ENCODE assay signal across 13 cellular contexts in the genomic region with DNA sequence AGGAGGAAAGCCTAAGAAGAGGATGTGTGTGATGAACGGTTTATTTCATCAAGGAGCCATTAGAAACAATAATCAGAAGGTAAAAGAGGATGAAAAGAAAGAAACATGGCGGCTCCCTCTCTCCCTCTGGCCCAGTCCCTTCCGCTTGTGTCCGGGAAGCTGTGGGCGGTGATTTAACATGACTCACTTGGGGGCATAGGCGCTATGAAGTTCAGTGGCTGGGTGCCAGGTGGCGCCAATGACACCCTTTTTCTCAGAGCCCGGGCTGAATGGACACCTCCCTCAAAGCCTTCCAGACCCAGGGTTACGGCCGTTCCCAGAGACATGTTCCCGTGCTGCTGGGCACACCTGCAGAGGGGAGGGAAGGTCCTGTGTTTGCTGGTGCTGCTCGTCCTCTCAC.
DNase-seq lines count a peak whose midpoint lies in the region; ATAC-seq and TF ChIP-seq lines count a peak whose summit lies in the region.
"Had no signal": no experiment of that assay in that cellular context is flagged by ENCODE, and none has a peak within 500 bp of the region (broad histone marks: within the 10 kb centered on the region; RNA-seq: fewer than 3 reads in every experiment).

No MANE protein-coding gene starts in this region.

- no peaks in the 10 kb centered on the region for H3K9me3 Mint-ChIP-seq in activated CD4-positive, alpha-beta memory T cell treated with anti-CD3 and anti-CD28 coated beads for 36 hours
- no peaks in the 10 kb centered on the region for H3K9me3 Mint-ChIP-seq in activated CD4-positive, alpha-beta memory T cell treated with anti-CD3 and anti-CD28 coated beads, Interleukin-2, amount 10 ng/mL, durations not matched to agents 7 days and 5 days
- H3K9me3 Mint-ChIP-seq in activated naive CD8-positive, alpha-beta T cell treated with anti-CD3 and anti-CD28 coated beads, Interleukin-2, amount 50 U/mL, for 24 hours, result no peaks in the 10 kb centered on the region
- H3K9me3 Mint-ChIP-seq in neural progenitor cell (no peaks in the 10 kb centered on the region), immature natural killer cell (no peaks in the 10 kb centered on the region)
- no peaks in the 10 kb centered on the region for H3K9me3 Mint-ChIP-seq in naive thymus-derived CD8-positive, alpha-beta T cell
- H3K9me3 Mint-ChIP-seq: activated T-helper 1 cell treated with anti-CD3 and anti-CD28 coated beads, Interleukin-12 subunit alpha, Interleukin-12 subunit beta, Interleukin-2, Interleukin-4 antibody, amounts not matched to agents 30 ng/mL and 10 ng/mL and 1 ng/mL, durations not matched to agents 14 hours and 24 hours and 36 hours had no signal

- H3K79me2 ChIP-seq in neural progenitor cell (ENCODE audit: low read depth), result no peaks in the 10 kb centered on the region

- H3K27ac ChIP-seq in neural progenitor cell, result no peak overlapping the region

- H3F3A ChIP-seq in neural progenitor cell (ENCODE audit: low read depth), result no peaks in the 10 kb centered on the region

- no peak for TF ChIP-seq POLR2A in NB4 (IDR thresholded peaks at IDR 0.05; ENCODE audit: extremely low read depth, insufficient read length)

- TF ChIP-seq CTCF in NB4 (IDR thresholded peaks at IDR 0.05; ENCODE audit: low read depth, low read length), result no peak
- TF ChIP-seq CTCF in neural progenitor cell (IDR thresholded peaks at IDR 0.05), result peak; percentile 21

- H3K4me3 ChIP-seq in NB4 (ENCODE audit: low read depth, low read length) (no peak overlapping the region), neural progenitor cell (no peak overlapping the region)
- H3K4me3 ChIP-seq: lung had no signal

- intact Hi-C loops in activated CD4-positive, alpha-beta memory T cell treated with anti-CD3 and anti-CD28 coated beads for 36 hours (cut with micrococcal nuclease), result no loop called here

- no peak for ATAC-seq in activated naive CD8-positive, alpha-beta T cell treated with anti-CD3 and anti-CD28 coated beads, Interleukin-2, amount 50 U/mL, for 24 hours
- no peak for ATAC-seq in naive thymus-derived CD8-positive, alpha-beta T cell
- no peak for ATAC-seq in HG02973 (IDR thresholded peaks at IDR 0.05; ENCODE audit: unreplicated experiment)

- H3K36me3 ChIP-seq in neural progenitor cell, result no peaks in the 10 kb centered on the region

- DNase-seq in activated CD4-positive, alpha-beta memory T cell treated with anti-CD3 and anti-CD28 coated beads for 36 hours, result peak; percentile 28
- no peak for DNase-seq in activated CD4-positive, alpha-beta memory T cell treated with anti-CD3 and anti-CD28 coated beads, Interleukin-2, amount 10 ng/mL, durations not matched to agents 7 days and 5 days
- DNase-seq in NB4 (ENCODE audit: low read depth) (peak; percentile 51), neural progenitor cell (ENCODE audit: low spot score) (peak; percentile 16), immature natural killer cell (no peak)
- peak; percentile 7 for DNase-seq in activated naive CD8-positive, alpha-beta T cell treated with anti-CD3 and anti-CD28 coated beads, Interleukin-2, amount 50 U/mL, for 24 hours
- DNase-seq in naive thymus-derived CD8-positive, alpha-beta T cell, result no peak
- DNase-seq: AML-193, caudate nucleus, NCI-H226 had no signal

- H3K27me3 ChIP-seq in neural progenitor cell, result no peaks in the 10 kb centered on the region

- CTCF ChIA-PET in activated CD4-positive, alpha-beta memory T cell treated with anti-CD3 and anti-CD28 coated beads for 36 hours (lab: Charles Lee), result no interaction called here
- CTCF ChIA-PET in activated CD4-positive, alpha-beta memory T cell treated with anti-CD3 and anti-CD28 coated beads, Interleukin-2, amount 10 ng/mL, durations not matched to agents 7 days and 5 days (lab: Charles Lee), result no interaction called here

- H3K27ac Mint-ChIP-seq in activated CD4-positive, alpha-beta memory T cell treated with anti-CD3 and anti-CD28 coated beads for 36 hours, result no peak overlapping the region
- no peak overlapping the region for H3K27ac Mint-ChIP-seq in activated CD4-positive, alpha-beta memory T cell treated with anti-CD3 and anti-CD28 coated beads, Interleukin-2, amount 10 ng/mL, durations not matched to agents 7 days and 5 days
- H3K27ac Mint-ChIP-seq in activated naive CD8-positive, alpha-beta T cell treated with anti-CD3 and anti-CD28 coated beads, Interleukin-2, amount 50 U/mL, for 24 hours, result no peak overlapping the region
- H3K27ac Mint-ChIP-seq in neural progenitor cell (no peak overlapping the region), immature natural killer cell (no peak overlapping the region)
- H3K27ac Mint-ChIP-seq in naive thymus-derived CD8-positive, alpha-beta T cell, result no peak overlapping the region
- H3K27ac Mint-ChIP-seq: activated T-helper 1 cell treated with anti-CD3 and anti-CD28 coated beads, Interleukin-12 subunit alpha, Interleukin-12 subunit beta, Interleukin-2, Interleukin-4 antibody, amounts not matched to agents 30 ng/mL and 10 ng/mL and 1 ng/mL, durations not matched to agents 14 hours and 24 hours and 36 hours had no signal

- H3K9ac ChIP-seq in neural progenitor cell, result no peak overlapping the region

- no peaks in the 10 kb centered on the region for H3K36me3 Mint-ChIP-seq in activated CD4-positive, alpha-beta memory T cell treated with anti-CD3 and anti-CD28 coated beads for 36 hours
- no peaks in the 10 kb centered on the region for H3K36me3 Mint-ChIP-seq in activated CD4-positive, alpha-beta memory T cell treated with anti-CD3 and anti-CD28 coated beads, Interleukin-2, amount 10 ng/mL, durations not matched to agents 7 days and 5 days (ENCODE audit: low read depth)
- H3K36me3 Mint-ChIP-seq in activated naive CD8-positive, alpha-beta T cell treated with anti-CD3 and anti-CD28 coated beads, Interleukin-2, amount 50 U/mL, for 24 hours (ENCODE audit: low read depth), result no peaks in the 10 kb centered on the region
- H3K36me3 Mint-ChIP-seq in neural progenitor cell (no peaks in the 10 kb centered on the region), immature natural killer cell (peaks cover 2 to 15% (median 12%) of the 10 kb centered on the region in 3 donors)
- no peaks in the 10 kb centered on the region for H3K36me3 Mint-ChIP-seq in naive thymus-derived CD8-positive, alpha-beta T cell

- H3K9me3 ChIP-seq in neural progenitor cell (ENCODE audit: low read depth), result no peaks in the 10 kb centered on the region

- POLR2A ChIA-PET in activated CD4-positive, alpha-beta memory T cell treated with anti-CD3 and anti-CD28 coated beads for 36 hours (lab: Charles Lee), result no interaction called here
- POLR2A ChIA-PET in activated CD4-positive, alpha-beta memory T cell treated with anti-CD3 and anti-CD28 coated beads, Interleukin-2, amount 10 ng/mL, durations not matched to agents 7 days and 5 days (lab: Charles Lee), result no interaction called here
- POLR2A ChIA-PET in naive thymus-derived CD8-positive, alpha-beta T cell (lab: Charles Lee), result no interaction called here

- H3K27me3 Mint-ChIP-seq in activated CD4-positive, alpha-beta memory T cell treated with anti-CD3 and anti-CD28 coated beads for 36 hours, result no peaks in the 10 kb centered on the region
- H3K27me3 Mint-ChIP-seq in activated CD4-positive, alpha-beta memory T cell treated with anti-CD3 and anti-CD28 coated beads, Interleukin-2, amount 10 ng/mL, durations not matched to agents 7 days and 5 days, result peaks cover 8% of the 10 kb centered on the region
- no peaks in the 10 kb centered on the region for H3K27me3 Mint-ChIP-seq in activated naive CD8-positive, alpha-beta T cell treated with anti-CD3 and anti-CD28 coated beads, Interleukin-2, amount 50 U/mL, for 24 hours
- H3K27me3 Mint-ChIP-seq in neural progenitor cell (ENCODE audit: insufficient read depth, low read depth) (peaks cover 11% of the 10 kb centered on the region), immature natural killer cell (ENCODE audit: low read depth in 3 of 3) (peaks cover 0 to 4% (median 2%) of the 10 kb centered on the region in 3 donors)
- H3K27me3 Mint-ChIP-seq in naive thymus-derived CD8-positive, alpha-beta T cell, result peaks cover 0 to 2% (median 0%) of the 10 kb centered on the region in 5 donors

- no peaks in the 10 kb centered on the region for H3K4me1 Mint-ChIP-seq in activated CD4-positive, alpha-beta memory T cell treated with anti-CD3 and anti-CD28 coated beads for 36 hours (ENCODE audit: low read depth)
- H3K4me1 Mint-ChIP-seq in activated CD4-positive, alpha-beta memory T cell treated with anti-CD3 and anti-CD28 coated beads, Interleukin-2, amount 10 ng/mL, durations not matched to agents 7 days and 5 days, result no peaks in the 10 kb centered on the region
- H3K4me1 Mint-ChIP-seq in activated naive CD8-positive, alpha-beta T cell treated with anti-CD3 and anti-CD28 coated beads, Interleukin-2, amount 50 U/mL, for 24 hours, result no peaks in the 10 kb centered on the region
- H3K4me1 Mint-ChIP-seq in neural progenitor cell (peaks cover 20% of the 10 kb centered on the region), immature natural killer cell (no peaks in the 10 kb centered on the region)
- peaks cover 0 to 1% (median 0%) of the 10 kb centered on the region in 4 donors for H3K4me1 Mint-ChIP-seq in naive thymus-derived CD8-positive, alpha-beta T cell

- H3K4me2 ChIP-seq in neural progenitor cell, result no peak overlapping the region

- no peaks in the 10 kb centered on the region for H4K20me1 ChIP-seq in neural progenitor cell (ENCODE audit: low read depth)

- no peak overlapping the region for H3K4me3 Mint-ChIP-seq in activated CD4-positive, alpha-beta memory T cell treated with anti-CD3 and anti-CD28 coated beads for 36 hours
- no peak overlapping the region for H3K4me3 Mint-ChIP-seq in activated CD4-positive, alpha-beta memory T cell treated with anti-CD3 and anti-CD28 coated beads, Interleukin-2, amount 10 ng/mL, durations not matched to agents 7 days and 5 days
- H3K4me3 Mint-ChIP-seq in activated naive CD8-positive, alpha-beta T cell treated with anti-CD3 and anti-CD28 coated beads, Interleukin-2, amount 50 U/mL, for 24 hours, result no peak overlapping the region
- H3K4me3 Mint-ChIP-seq in neural progenitor cell (no peak overlapping the region), immature natural killer cell (no peak overlapping the region)
- no peak overlapping the region for H3K4me3 Mint-ChIP-seq in naive thymus-derived CD8-positive, alpha-beta T cell
- H3K4me3 Mint-ChIP-seq: activated T-helper 1 cell treated with anti-CD3 and anti-CD28 coated beads, Interleukin-12 subunit alpha, Interleukin-12 subunit beta, Interleukin-2, Interleukin-4 antibody, amounts not matched to agents 30 ng/mL and 10 ng/mL and 1 ng/mL, durations not matched to agents 14 hours and 24 hours and 36 hours had no signal

- H2AFZ ChIP-seq in neural progenitor cell (replicated peaks), result no peak overlapping the region

- peaks cover 10% of the 10 kb centered on the region for H3K4me1 ChIP-seq in neural progenitor cell

Comparison
In these comparisons a context has a peak if more than half of its experiments do, and no peak if none do; other contexts are left out.
1. DNase-seq: peak in activated CD4-positive, alpha-beta memory T cell treated with anti-CD3 and anti-CD28 coated beads for 36 hours (single experiment), NB4 (single experiment), activated naive CD8-positive, alpha-beta T cell treated with anti-CD3 and anti-CD28 coated beads, Interleukin-2, amount 50 U/mL, for 24 hours (single experiment) and neural progenitor cell (single experiment); none in activated CD4-positive, alpha-beta memory T cell treated with anti-CD3 and anti-CD28 coated beads, Interleukin-2, amount 10 ng/mL, durations not matched to agents 7 days and 5 days (single experiment), naive thymus-derived CD8-positive, alpha-beta T cell (0 of 10) and immature natural killer cell (0 of 3).